Comparison of ENCODE assay signal across 30 cellular contexts in the genomic region with DNA sequence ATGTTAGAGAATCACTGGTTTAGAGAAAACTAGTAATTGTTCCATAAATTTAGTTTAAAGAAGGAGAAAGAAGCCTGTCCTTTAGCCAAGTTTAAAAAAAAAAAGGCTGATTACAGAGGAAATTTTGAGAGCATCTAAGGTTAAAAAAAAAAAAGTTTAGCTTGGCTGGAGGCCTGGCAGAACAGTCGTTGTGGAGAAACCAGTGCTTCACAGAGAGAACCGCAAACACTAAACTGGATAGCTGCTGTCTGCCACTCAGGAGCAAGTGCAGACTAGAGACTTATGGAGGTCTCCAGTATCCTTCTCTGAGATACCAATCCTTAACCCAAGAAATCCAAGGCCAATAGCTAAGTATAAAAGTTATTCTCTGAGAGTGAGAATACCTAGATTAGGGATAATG.
"Had no signal": no experiment of that assay in that cellular context is flagged by ENCODE, and none has a peak within 500 bp of the region (broad histone marks: within the 10 kb centered on the region; RNA-seq: fewer than 3 reads in every experiment).

No MANE protein-coding gene starts in this region.

- ATAC-seq: naive thymus-derived CD8-positive, alpha-beta T cell; natural killer cell treated with Interleukin-12 subunit alpha and Interleukin-12 subunit beta and Interleukin-15 and Interleukin-18, amount 100 ng/mL, for 72 hours; psoas muscle; right cardiac atrium; sciatic nerve; stimulated activated memory B cell treated with anti-CD40 and anti-IgM and Interleukin-4, amounts not matched to agents 10 μg/mL and 1 μg/mL and 100 μg/mL, for 72 hours; stimulated activated naive CD8-positive, alpha-beta T cell treated with anti-CD3 and anti-CD28 coated beads, Interleukin-15, amount 100 ng/mL, for 72 hours; stimulated activated naive CD8-positive, alpha-beta T cell treated with anti-CD3 and anti-CD28 coated beads, Interleukin-15, Interleukin-2, amounts not matched to agents 100 U/mL and 50 U/mL, for 24 hours; upper lobe of right lung had no signal

- H3K27ac ChIP-seq: neutrophil, ovary, parathyroid adenoma, psoas muscle, skin epidermis, spleen, suprapubic skin, testis, tibial artery, transverse colon, upper lobe of right lung, uterus had no signal

- DNase-seq: naive thymus-derived CD8-positive, alpha-beta T cell; nephron progenitor cell; nucleus accumbens; ovary; posterior cingulate gyrus; psoas muscle; right cardiac atrium; spleen; stimulated activated CD4-positive, alpha-beta T cell treated with anti-CD3 and anti-CD28 coated beads, Interleukin-12 subunit alpha, Interleukin-12 subunit beta, amount 100 ng/mL, for 4 hours; stimulated activated CD4-positive, alpha-beta T cell treated with anti-CD3 and anti-CD28 coated beads, Interleukin-1b, Interleukin-23, amount 100 ng/mL, for 48 hours; stimulated activated CD4-positive, alpha-beta T cell treated with anti-CD3 and anti-CD28 coated beads, Interleukin-4, amount 100 ng/mL, for 1 hour; stimulated activated CD4-positive, alpha-beta T cell treated with anti-CD3 and anti-CD28 coated beads, Interleukin-4, amount 100 ng/mL, for 4 hours; stimulated activated CD8-positive, alpha-beta memory T cell treated with anti-CD3 and anti-CD28 coated beads, Interleukin-4, amount 100 ng/mL, for 48 hours; stimulated activated naive CD4-positive, alpha-beta T cell; stimulated activated naive CD8-positive, alpha-beta T cell treated with anti-CD3 and anti-CD28 coated beads, Interleukin-15, amount 100 ng/mL, for 72 hours; stimulated activated naive CD8-positive, alpha-beta T cell treated with anti-CD3 and anti-CD28 coated beads, Interleukin-15, Interleukin-2, amounts not matched to agents 100 U/mL and 50 U/mL, for 24 hours; substantia nigra; testis; tibial artery; transverse colon; upper lobe of right lung; uterus had no signal

- H3K36me3 ChIP-seq: neutrophil, ovary, spleen, suprapubic skin, tibial artery, transverse colon, upper lobe of right lung, uterus had no signal

- H3K4me3 ChIP-seq: ovary, psoas muscle, skin epidermis, smooth muscle cell, spleen, suprapubic skin, testis, tibial artery, transverse colon, upper lobe of right lung, uterus had no signal

- H3K27me3 ChIP-seq: neutrophil, ovary, spleen, suprapubic skin, testis, tibial artery, transverse colon, upper lobe of right lung, uterus had no signal

- H3K4me1 ChIP-seq: psoas muscle, spleen, suprapubic skin, testis, transverse colon, upper lobe of right lung, uterus had no signal

- H3K9me3 ChIP-seq: neutrophil, ovary, psoas muscle, suprapubic skin, testis, tibial artery, transverse colon, upper lobe of right lung, uterus had no signal
